10 cellular contexts compared by ENCODE assay signal in genomic region chr1:168148916-168149315, GRCh38. TPM values are rescaled to one million over a fixed set of nuclear protein-coding genes. Genes with fewer than 3 reads are reported as not detected.
DNase-seq lines count a peak whose midpoint lies in the region; ATAC-seq and TF ChIP-seq lines count a peak whose summit lies in the region.
"Had no signal": no experiment of that assay in that cellular context is flagged by ENCODE, and none has a peak within 500 bp of the region (broad histone marks: within the 10 kb centered on the region; RNA-seq: fewer than 3 reads in every experiment).

No MANE protein-coding gene starts in this region.

- H3K4me3 ChIP-seq in fibroblast of lung (replicated peaks in 1 of 4; ENCODE audit: control extremely low read depth in 1 of 4, insufficient read depth in 1 of 4, low read depth in 3 of 4, low read length in 4 of 4) (no peak overlapping the region), PC-3 (ENCODE audit: low read length) (no peak overlapping the region), neuronal stem cell (ENCODE audit: low read length in 2 of 2) (no peak overlapping the region)
- H3K4me3 ChIP-seq: HAP-1 had no signal

- no peaks in the 10 kb centered on the region for H3K79me2 ChIP-seq in fibroblast of lung (ENCODE audit: control insufficient read depth, insufficient read depth, low read length)
- no peaks in the 10 kb centered on the region for H3K79me2 ChIP-seq in PC-3 (ENCODE audit: low read length)
- H3K79me2 ChIP-seq: parathyroid adenoma had no signal

- H2BK15ac ChIP-seq in neuronal stem cell (ENCODE audit: low read length) = no peak overlapping the region

- no peak overlapping the region for H3K27ac ChIP-seq in fibroblast of lung (ENCODE audit: insufficient read depth, low read length)
- no peak overlapping the region for H3K27ac ChIP-seq in PC-3 (ENCODE audit: low read length)
- H3K27ac ChIP-seq in neuronal stem cell (replicated peaks; ENCODE audit: low read length) = no peak overlapping the region
- H3K27ac ChIP-seq: parathyroid adenoma had no signal

- H3K18ac ChIP-seq in neuronal stem cell (ENCODE audit: low read length) = no peak overlapping the region

- H3K23ac ChIP-seq in neuronal stem cell (ENCODE audit: low read depth, low read length, poor library complexity) = no peak overlapping the region

- H3K79me1 ChIP-seq in neuronal stem cell (ENCODE audit: low read depth, low read length) = no peaks in the 10 kb centered on the region

- H2BK5ac ChIP-seq in neuronal stem cell (ENCODE audit: low read length) = no peak overlapping the region

- H2BK12ac ChIP-seq in neuronal stem cell (ENCODE audit: low read length) = no peak overlapping the region

- no CpG with 5 or more reads among the region's 4 CpGs for WGBS in neuronal stem cell (ENCODE audit: extremely low coverage in 2 of 2, insufficient read length in 2 of 2, insufficient replicate concordance in 1 of 2), 2 donors

- no peak overlapping the region for H3K4me2 ChIP-seq in fibroblast of lung (ENCODE audit: extremely low read depth, insufficient read depth, low read length)
- no peak overlapping the region for H3K4me2 ChIP-seq in PC-3 (ENCODE audit: low read length)
- no peak overlapping the region for H3K4me2 ChIP-seq in neuronal stem cell (ENCODE audit: insufficient read depth, low read length, poor library complexity, severe bottlenecking)

- peak; percentile 68 for DNase-seq in GM13976 (ENCODE audit: low spot score)
- DNase-seq in fibroblast of lung (ENCODE audit: low read depth in 2 of 2) = peak in 1 of 2 donors; percentile 33
- no peak for DNase-seq in PC-3
- no peak for DNase-seq in neuronal stem cell (ENCODE audit: low spot score)
- DNase-seq in activated T-cell treated with anti-CD3 and anti-CD28 coated beads for 4 hours = no peak

- POLR2A ChIA-PET in PC-3 (lab: Charles Lee; ENCODE audit: unreplicated experiment) = no interaction called here

- CTCF ChIA-PET in PC-3 (lab: Charles Lee) = no interaction called here

- no peaks in the 10 kb centered on the region for H3K9me2 ChIP-seq in PC-3 (replicated peaks; ENCODE audit: low read length)

- H2AFZ ChIP-seq in fibroblast of lung (ENCODE audit: low read length) (peak overlapping the region; percentile 47), PC-3 (ENCODE audit: low read length) (no peak overlapping the region), neuronal stem cell (ENCODE audit: low read length) (no peak overlapping the region)
- H2AFZ ChIP-seq: parathyroid adenoma had no signal

- H3K4me1 ChIP-seq in fibroblast of lung (ENCODE audit: control insufficient read depth, extremely low read depth, insufficient read depth, low read length) (no peaks in the 10 kb centered on the region), PC-3 (ENCODE audit: insufficient read depth, low read length) (no peaks in the 10 kb centered on the region), neuronal stem cell (ENCODE audit: control insufficient read depth in 2 of 2, insufficient read depth in 1 of 2, low read depth in 1 of 2, low read length in 2 of 2) (peaks cover 5 to 6% of the 10 kb centered on the region in 2 donors)
- H3K4me1 ChIP-seq: parathyroid adenoma had no signal

- no TSS peak for BruUV-seq in PC-3 (replicated peaks; lab: Mats Ljungman, UMichigan)

- H3K9me3 ChIP-seq in fibroblast of lung (ENCODE audit: control insufficient read depth, insufficient read depth, low read depth, low read length) = no peaks in the 10 kb centered on the region
- H3K9me3 ChIP-seq in PC-3 (ENCODE audit: low read length) = no peaks in the 10 kb centered on the region
- H3K9me3 ChIP-seq in neuronal stem cell (replicated peaks in 1 of 2; ENCODE audit: control insufficient read depth in 2 of 2, insufficient read depth in 1 of 2, low read depth in 1 of 2, low read length in 2 of 2) = no peaks in the 10 kb centered on the region
- H3K9me3 ChIP-seq: HAP-1 had no signal

- no peak overlapping the region for H4K91ac ChIP-seq in neuronal stem cell (ENCODE audit: low read depth, low read length, poor library complexity)

- no peaks in the 10 kb centered on the region for H3K27me3 ChIP-seq in fibroblast of lung (ENCODE audit: control insufficient read depth, insufficient read depth, low read length)
- no peaks in the 10 kb centered on the region for H3K27me3 ChIP-seq in PC-3 (ENCODE audit: low read length)
- H3K27me3 ChIP-seq in neuronal stem cell (ENCODE audit: control insufficient read depth in 3 of 3, insufficient read depth in 3 of 3, low read depth in 1 of 3, low read length in 3 of 3) = peaks cover 0 to 3% (median 0%) of the 10 kb centered on the region in 3 experiments

- no peaks in the 10 kb centered on the region for H3F3A ChIP-seq in PC-3 (ENCODE audit: low read length, unreplicated experiment)

- H2AK5ac ChIP-seq in neuronal stem cell (ENCODE audit: low read depth, low read length) = no peak overlapping the region

- H2BK120ac ChIP-seq in neuronal stem cell (ENCODE audit: low read depth, low read length) = no peak overlapping the region

- H3K36me3 ChIP-seq in fibroblast of lung (ENCODE audit: control insufficient read depth, insufficient read depth, low read length) (no peaks in the 10 kb centered on the region), PC-3 (ENCODE audit: low read depth, low read length) (no peaks in the 10 kb centered on the region; the same call in 1 of the 2 replicates), neuronal stem cell (replicated peaks in 1 of 2; ENCODE audit: control insufficient read depth in 2 of 2, insufficient read depth in 2 of 2, low read length in 2 of 2) (no peaks in the 10 kb centered on the region)
- H3K36me3 ChIP-seq: HAP-1 had no signal

- H4K8ac ChIP-seq in neuronal stem cell (ENCODE audit: low read depth, low read length) = no peak overlapping the region

- no peak overlapping the region for H3K4ac ChIP-seq in neuronal stem cell (ENCODE audit: low read length)

- H3K9ac ChIP-seq in fibroblast of lung (ENCODE audit: insufficient read depth, low read length) (no peak overlapping the region), PC-3 (ENCODE audit: low read length) (no peak overlapping the region), neuronal stem cell (ENCODE audit: low read depth, low read length, poor library complexity) (no peak overlapping the region)
- H3K9ac ChIP-seq: parathyroid adenoma had no signal

- no peaks in the 10 kb centered on the region for H4K20me1 ChIP-seq in fibroblast of lung (ENCODE audit: control insufficient read depth, extremely low read depth, insufficient read depth, low read length)
- no peaks in the 10 kb centered on the region for H4K20me1 ChIP-seq in PC-3 (ENCODE audit: low read length)

- in situ Hi-C loops in GM13976 (cut with MboI; ENCODE audit: low sequenced_read_pairs, unreplicated experiment) = no loop called here

- intact Hi-C loops in PC-3 (cut with micrococcal nuclease) = loop anchor here (5.0 kb wide), 1 partner anchor 62 kb away; no protein-coding TSS in a partner anchor

- no peak overlapping the region for H3K14ac ChIP-seq in neuronal stem cell (ENCODE audit: low read length)

- TF ChIP-seq CTCF in GM13976 (IDR thresholded peaks at IDR 0.05; ENCODE audit: borderline replicate concordance, control extremely low read depth, extremely low read depth, insufficient read depth, missing control alignments) (no peak), fibroblast of lung (conservative IDR thresholded peaks at IDR 0.05 in 1 of 2, IDR thresholded peaks at IDR 0.05 in 1 of 2; ENCODE audit: low read depth in 1 of 2, low read length in 2 of 2) (no peak), PC-3 (conservative IDR thresholded peaks at IDR 0.05; ENCODE audit: low read depth, low read length) (no peak)

- ATAC-seq in GM19467 (IDR thresholded peaks at IDR 0.05; ENCODE audit: unreplicated experiment) (peak; percentile 72), HG03342 (IDR thresholded peaks at IDR 0.05; ENCODE audit: unreplicated experiment) (peak; percentile 80), PC-3 (no peak), HG03571 (IDR thresholded peaks at IDR 0.05; ENCODE audit: unreplicated experiment) (no peak)

RNA-seq across cellular contexts. Expression of gene GPR161, which starts 12.2 kb away (rescaled TPM):
- 14.9 and 18.7 TPM in 2 replicates for total RNA-seq in fibroblast of lung
- 10.2 and 12.5 TPM in 2 replicates for polyA plus RNA-seq in fibroblast of lung
- polyA plus RNA-seq in fibroblast of lung (2012) = 11.5 and 11.8 TPM in 2 replicates
- polyA minus RNA-seq in fibroblast of lung (ENCODE audit: low replicate concordance) = 150 and 154 TPM in 2 replicates
- 10.3 and 11.8 TPM in 2 replicates for total RNA-seq in PC-3 (2014; rRNA removed)
- 19.6 TPM for polyA plus RNA-seq in neuronal stem cell (2013, experiment 1 of 2)
- polyA plus RNA-seq in neuronal stem cell (2013, experiment 2 of 2) = 19.7 TPM

RNA-seq across cellular contexts. Expression of gene TIPRL, which starts 29.8 kb away (rescaled TPM):
- total RNA-seq in fibroblast of lung = 29.0 and 34.7 TPM in 2 replicates
- polyA plus RNA-seq in fibroblast of lung = 40.9 and 42.9 TPM in 2 replicates
- 27.8 and 32.4 TPM in 2 replicates for polyA plus RNA-seq in fibroblast of lung (2012)
- 2.9 and 5.1 TPM in 2 replicates for polyA minus RNA-seq in fibroblast of lung (ENCODE audit: low replicate concordance)
- total RNA-seq in PC-3 (2014; rRNA removed) = 41.6 and 50.1 TPM in 2 replicates
- polyA plus RNA-seq in neuronal stem cell (2013, experiment 1 of 2) = 28.7 TPM
- polyA plus RNA-seq in neuronal stem cell (2013, experiment 2 of 2) = 29.4 TPM

Comparison
In these comparisons a context has a peak if more than half of its experiments do, and no peak if none do; other contexts are left out.
1. ATAC-seq: peak in GM19467 (single experiment) and HG03342 (single experiment); none in PC-3 (single experiment) and HG03571 (single experiment).